In genomic region chr13:108342369-108343289, GRCh38 we compare ENCODE assay signal across 8 cellular contexts.
DNase-seq lines count a peak whose midpoint lies in the region; ATAC-seq and TF ChIP-seq lines count a peak whose summit lies in the region.

No MANE protein-coding gene starts in this region.

- peaks cover 7% of the 10 kb centered on the region for H3K27me3 Mint-ChIP-seq in Caco-2 (ENCODE audit: insufficient read depth, unreplicated experiment)

- no peak overlapping the region for H3K4me3 Mint-ChIP-seq in Caco-2 (ENCODE audit: unreplicated experiment)

- H3K36me3 ChIP-seq in Caco-2 (ENCODE audit: control insufficient read depth, insufficient read depth, low read length) (no peaks in the 10 kb centered on the region), SK-N-SH (replicated peaks in 1 of 2; ENCODE audit: control insufficient read depth in 1 of 2, insufficient read depth in 2 of 2, low read length in 1 of 2) (no peaks in the 10 kb centered on the region)

- intact Hi-C loops in Caco-2 (cut with micrococcal nuclease; ENCODE audit: unreplicated experiment) = loop anchor here (1.0 to 5.0 kb wide), 2 partner anchors 165 to 555 kb away; no protein-coding TSS in a partner anchor

- POLR2A ChIA-PET in Caco-2 (lab: Charles Lee) = no interaction called here
- POLR2A ChIA-PET in SK-N-SH (lab: Yijun Ruan, JAX) = no interaction called here

- H3K9me2 ChIP-seq in SK-N-SH = no peaks in the 10 kb centered on the region

- H3K27me3 ChIP-seq in Caco-2 (replicated peaks; ENCODE audit: control insufficient read depth, insufficient read depth, low read length) (no peaks in the 10 kb centered on the region), SK-N-SH (ENCODE audit: insufficient read depth) (peaks cover 7% of the 10 kb centered on the region; the same call in 1 of the 2 replicates)

- H3K27ac ChIP-seq in SK-N-SH (ENCODE audit: low read depth in 2 of 2, low read length in 1 of 2) = no peak overlapping the region

- no peaks in the 10 kb centered on the region for H3K36me3 Mint-ChIP-seq in Caco-2 (ENCODE audit: insufficient read depth, unreplicated experiment)

- no peaks in the 10 kb centered on the region for H3K9me3 Mint-ChIP-seq in Caco-2 (ENCODE audit: unreplicated experiment)

- H3K4me1 Mint-ChIP-seq in Caco-2 (ENCODE audit: low read depth, unreplicated experiment) = peaks cover 5% of the 10 kb centered on the region

- WGBS in SK-N-SH (ENCODE audit: low lambda C conversion rate) = 60% methylated on average over 7 of the region's 7 CpGs

- H3K4me3 ChIP-seq in Caco-2 (ENCODE audit: low read depth, low read length) = no peak overlapping the region
- H3K4me3 ChIP-seq in SK-N-SH (ENCODE audit: low read depth in 2 of 2, low read length in 1 of 2) = no peak overlapping the region; a peak in 1 of 4 replicates
- H3K4me3 ChIP-seq in fibroblast of mammary gland (ENCODE audit: control insufficient read depth, low read depth, low read length) = no peak overlapping the region

- H3K4me2 ChIP-seq in SK-N-SH = no peak overlapping the region

- no peaks in the 10 kb centered on the region for H3K79me2 ChIP-seq in SK-N-SH (ENCODE audit: insufficient read depth)

- no peak for TF ChIP-seq EP300 in Ishikawa (IDR thresholded peaks at IDR 0.05; ENCODE audit: borderline replicate concordance)
- no peak for TF ChIP-seq EP300 in SK-N-SH (IDR thresholded peaks at IDR 0.05; ENCODE audit: borderline replicate concordance in 1 of 2, low read depth in 1 of 2, low read length in 1 of 2)

- no peak overlapping the region for H2AFZ ChIP-seq in SK-N-SH (ENCODE audit: low read depth)

- no TSS peak for BruUV-seq in Caco-2 (replicated peaks; lab: Mats Ljungman, UMichigan)

- no peak overlapping the region for H3K27ac Mint-ChIP-seq in Caco-2 (ENCODE audit: unreplicated experiment)

- TF ChIP-seq CTCF in Caco-2 (IDR thresholded peaks at IDR 0.05; ENCODE audit: insufficient read depth in 1 of 2, low read depth in 1 of 2, low read length in 1 of 2, severe bottlenecking in 1 of 2, unreplicated experiment in 1 of 2) (peak; percentile 56 to 60), SK-N-SH (IDR thresholded peaks at IDR 0.05) (peak; percentile 65), fibroblast of mammary gland (conservative IDR thresholded peaks at IDR 0.05; ENCODE audit: control insufficient read depth, insufficient read depth, low read depth, low read length) (peak; percentile 63)

- peak; percentile 88 for ATAC-seq in GM18868 (IDR thresholded peaks at IDR 0.05; ENCODE audit: unreplicated experiment)

- H3K9me3 ChIP-seq in Caco-2 (no peaks in the 10 kb centered on the region), SK-N-SH (no peaks in the 10 kb centered on the region)

- TF ChIP-seq RAD21 in Ishikawa (IDR thresholded peaks at IDR 0.05; ENCODE audit: low read depth) = peak; percentile 41
- peak; percentile 64 for TF ChIP-seq RAD21 in SK-N-SH (IDR thresholded peaks at IDR 0.05; ENCODE audit: low read length)

- no peaks in the 10 kb centered on the region for H3F3A ChIP-seq in SK-N-SH (replicated peaks; ENCODE audit: insufficient read depth)

- CTCF ChIA-PET in Caco-2 (lab: Charles Lee) (interaction anchor here (0.7 to 1.0 kb wide), 2 partner anchors 553 to 923 kb away, joined by 3 to 7 read pairs; no protein-coding TSS in a partner anchor), SK-N-SH (lab: Yijun Ruan, JAX) (interaction anchor here (0.5 to 4.8 kb wide), 28 partner anchors 8 to 573 kb away, joined by 3 to 70 read pairs (median 4); no protein-coding TSS in a partner anchor)

- no peak overlapping the region for H3K9ac ChIP-seq in SK-N-SH

- no peaks in the 10 kb centered on the region for H4K20me1 ChIP-seq in SK-N-SH (ENCODE audit: insufficient read depth)

- no peaks in the 10 kb centered on the region for H3K4me1 ChIP-seq in Caco-2
- no peaks in the 10 kb centered on the region for H3K4me1 ChIP-seq in SK-N-SH (ENCODE audit: control insufficient read depth in 1 of 2, insufficient read depth in 2 of 2, low read depth in 1 of 2, low read length in 1 of 2)

- DNase-seq in Caco-2 = no peak
- DNase-seq in SK-N-SH = peak; percentile 23
- peak; percentile 50 for DNase-seq in fibroblast of mammary gland (ENCODE audit: low read depth)
- peak; percentile 44 for DNase-seq in putamen (ENCODE audit: low spot score)
- no peak for DNase-seq in NCI-H1048 (lab: John Stamatoyannopoulos, UW)
- DNase-seq in stimulated activated CD4-positive, alpha-beta T cell treated with anti-CD3 and anti-CD28 coated beads, Interleukin-15, amount 100 ng/mL, for 24 hours = no peak

TF ChIP-seq in Ishikawa, 13 proteins besides CTCF, POLR2A, EP300 and RAD21 (continues in another document):
- no peak for TF ChIP-seq EGR1 (IDR thresholded peaks at IDR 0.05)
- TF ChIP-seq NFIC (IDR thresholded peaks at IDR 0.05) = no peak
- TF ChIP-seq REST (IDR thresholded peaks at IDR 0.05; ENCODE audit: low read depth) = no peak
- TF ChIP-seq CEBPB (IDR thresholded peaks at IDR 0.05) = no peak
- TF ChIP-seq CREB1 (IDR thresholded peaks at IDR 0.05; ENCODE audit: low read depth) = no peak
- TF ChIP-seq TAF1 (IDR thresholded peaks at IDR 0.05; ENCODE audit: low read depth) = no peak
- TF ChIP-seq USF1 (IDR thresholded peaks at IDR 0.05) = no peak

TF ChIP-seq in SK-N-SH, 30 proteins besides CTCF, POLR2A, EP300 and RAD21:
- TF ChIP-seq SMC3 (IDR thresholded peaks at IDR 0.05; ENCODE audit: low read depth, low read length) (peak; percentile 52), IRF3 (IDR thresholded peaks at IDR 0.05; ENCODE audit: low read depth, low read length) (no peak)

Comparison
In these comparisons a context has a peak if more than half of its experiments do, and no peak if none do; other contexts are left out.
1. DNase-seq: peak in SK-N-SH (single experiment), fibroblast of mammary gland (single experiment) and putamen (single experiment); none in Caco-2 (0 of 2), NCI-H1048 (single experiment) and stimulated activated CD4-positive, alpha-beta T cell treated with anti-CD3 and anti-CD28 coated beads, Interleukin-15, amount 100 ng/mL, for 24 hours (single experiment).
2. Peak in every context shown above with its lines, with median percentiles within 50 percentile points of each other: CTCF ChIP-seq.